In the genomic region with DNA sequence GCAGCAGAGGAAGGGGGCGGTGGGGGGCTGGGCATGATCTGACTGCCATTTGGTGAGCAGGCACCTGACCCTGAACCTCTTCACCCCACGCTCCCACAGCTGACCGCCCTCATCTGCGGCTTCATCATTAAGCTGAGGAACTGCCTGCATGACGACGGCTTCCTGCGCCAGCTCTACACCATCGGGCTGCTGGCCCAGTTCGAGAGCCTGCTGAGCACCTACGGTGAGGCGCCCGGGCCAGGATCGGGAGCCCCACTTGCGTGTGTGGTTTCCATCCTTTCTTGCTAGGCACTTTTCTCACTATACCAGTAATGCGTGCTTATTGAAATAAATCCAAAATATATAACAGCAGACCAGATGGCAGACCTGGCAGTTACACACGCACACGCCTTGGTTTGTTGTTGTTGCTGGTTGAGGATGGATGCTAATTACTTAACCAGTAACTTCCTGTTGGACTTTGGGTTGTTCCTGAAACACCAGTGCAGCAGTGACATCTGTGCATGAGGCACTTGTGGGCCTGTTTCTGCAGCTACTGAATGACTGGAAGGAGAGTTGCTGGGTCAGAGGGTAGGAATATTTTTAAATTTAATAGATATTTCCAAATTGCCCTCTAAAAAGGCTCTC, we compare ENCODE assay signal across 28 cellular contexts. TPM values are rescaled to one million over a fixed set of nuclear protein-coding genes. Genes with fewer than 3 reads are reported as not detected.
DNase-seq lines count a peak whose midpoint lies in the region; ATAC-seq lines count a peak whose summit lies in the region.
"Had no signal": no experiment of that assay in that cellular context is flagged by ENCODE, and none has a peak within 500 bp of the region (broad histone marks: within the 10 kb centered on the region; RNA-seq: fewer than 3 reads in every experiment).

No MANE protein-coding gene starts in this region.

- DNase-seq in T-helper 1 cell (no peak), DMS 273 treated with DMSO at 0.1 percent for 48 hours (lab: John Stamatoyannopoulos, UW) (peak; percentile 7), NOMO-1 treated with DMSO at 0.1 percent for 48 hours (lab: John Stamatoyannopoulos, UW; ENCODE audit: unreplicated experiment) (peak; percentile 46), NCI-H446 treated with DMSO at 0.1 percent for 48 hours (lab: John Stamatoyannopoulos, UW) (no peak)
- DNase-seq: activated CD4-positive, alpha-beta T cell treated with anti-CD3 and anti-CD28 coated beads, Interleukin-2, amount 50 U/mL, for 48 hours; activated naive CD4-positive, alpha-beta T cell treated with anti-CD3 and anti-CD28 coated beads, Interleukin-2, amount 10 ng/mL, durations not matched to agents 7 days and 5 days; brain microvascular endothelial cell; CD4-positive, alpha-beta T cell; NCI-H1092 treated with DMSO at 0.1 percent for 48 hours; NCI-H187 treated with DMSO at 0.1 percent for 48 hours; NCI-H526; NK-92 treated with Interleukin-12 subunit alpha and Interleukin-12 subunit beta, amount 100 ng/mL, for 24 hours; pancreas; retina; SIG-M5; stimulated activated naive CD8-positive, alpha-beta T cell treated with anti-CD3 and anti-CD28 coated beads, Interleukin-15, Interleukin-2, amounts not matched to agents 100 U/mL and 50 U/mL, for 24 hours; SW 1271 had no signal

- H3K9me3 ChIP-seq in mucosa of rectum (ENCODE audit: control insufficient read depth in 2 of 2, low read length in 2 of 2): no peaks in the 10 kb centered on the region
- H3K9me3 ChIP-seq: adrenal gland, gastroesophageal sphincter, pancreas, Peyer's patch had no signal

- H3K36me3 Mint-ChIP-seq in T-helper 1 cell treated with Interleukin-12 subunit alpha and Interleukin-12 subunit beta and Interleukin-4 antibody, amounts not matched to agents 30 μg/mL and 1 μg/mL, for 36 hours (ENCODE audit: low read depth): peaks cover 63% of the 10 kb centered on the region

- no peaks in the 10 kb centered on the region for H3K27me3 Mint-ChIP-seq in T-helper 1 cell treated with Interleukin-12 subunit alpha and Interleukin-12 subunit beta and Interleukin-4 antibody, amounts not matched to agents 30 μg/mL and 1 μg/mL, for 36 hours (ENCODE audit: low read depth)
- H3K27me3 Mint-ChIP-seq: activated naive CD4-positive, alpha-beta T cell treated with anti-CD3 and anti-CD28 coated beads, Interleukin-2, amount 10 ng/mL, durations not matched to agents 7 days and 5 days; CD4-positive, alpha-beta T cell; memory B cell had no signal

- H3K4me1 Mint-ChIP-seq in T-helper 1 cell treated with Interleukin-12 subunit alpha and Interleukin-12 subunit beta and Interleukin-4 antibody, amounts not matched to agents 30 μg/mL and 1 μg/mL, for 36 hours (ENCODE audit: low read depth): peaks cover 22% of the 10 kb centered on the region
- H3K4me1 Mint-ChIP-seq: GM23338, neural crest cell had no signal

- peaks cover 33 to 56% of the 10 kb centered on the region in 2 donors for H3K36me3 ChIP-seq in mucosa of rectum (ENCODE audit: control insufficient read depth in 2 of 2, insufficient read depth in 2 of 2, low read length in 2 of 2)

- peaks cover 11 to 27% of the 10 kb centered on the region in 2 donors for H3K4me1 ChIP-seq in mucosa of rectum (ENCODE audit: control insufficient read depth in 2 of 2, insufficient read depth in 2 of 2, low read length in 2 of 2)
- H3K4me1 ChIP-seq: pancreas had no signal

- H3K4me3 ChIP-seq in mucosa of rectum (ENCODE audit: low read length in 2 of 2): no peak overlapping the region
- H3K4me3 ChIP-seq: adrenal gland, gastroesophageal sphincter, GM23338, pancreas, Peyer's patch, smooth muscle cell had no signal

- ATAC-seq in esophagus mucosa (no peak), HG02938 (IDR thresholded peaks at IDR 0.05; ENCODE audit: unreplicated experiment) (no peak)
- ATAC-seq: gastroesophageal sphincter; GM23338; pancreas; stimulated activated naive CD8-positive, alpha-beta T cell treated with anti-CD3 and anti-CD28 coated beads, Interleukin-15, Interleukin-2, amounts not matched to agents 100 U/mL and 50 U/mL, for 24 hours had no signal

- H3K9me3 Mint-ChIP-seq in T-helper 1 cell treated with Interleukin-12 subunit alpha and Interleukin-12 subunit beta and Interleukin-4 antibody, amounts not matched to agents 30 μg/mL and 1 μg/mL, for 36 hours: no peaks in the 10 kb centered on the region
- H3K9me3 Mint-ChIP-seq: activated naive CD4-positive, alpha-beta T cell treated with anti-CD3 and anti-CD28 coated beads, Interleukin-2, amount 10 ng/mL, durations not matched to agents 7 days and 5 days; CD4-positive, alpha-beta T cell; GM23338; memory B cell; neural crest cell had no signal

- H3K9ac ChIP-seq in mucosa of rectum (ENCODE audit: low read depth in 1 of 2, low read length in 2 of 2): no peak overlapping the region

- H3K27me3 ChIP-seq in mucosa of rectum (ENCODE audit: control insufficient read depth in 2 of 2, insufficient read depth in 2 of 2, low read length in 2 of 2): no peaks in the 10 kb centered on the region
- H3K27me3 ChIP-seq: adrenal gland, brain microvascular endothelial cell, gastroesophageal sphincter, pancreas, Peyer's patch had no signal

- no peak overlapping the region for H3K4me3 Mint-ChIP-seq in T-helper 1 cell treated with Interleukin-12 subunit alpha and Interleukin-12 subunit beta and Interleukin-4 antibody, amounts not matched to agents 30 μg/mL and 1 μg/mL, for 36 hours
- H3K4me3 Mint-ChIP-seq: activated naive CD4-positive, alpha-beta T cell treated with anti-CD3 and anti-CD28 coated beads, Interleukin-2, amount 10 ng/mL, durations not matched to agents 7 days and 5 days; CD4-positive, alpha-beta T cell; GM23338; memory B cell; neural crest cell had no signal

- peak overlapping the region; percentile 31 for H3K27ac Mint-ChIP-seq in T-helper 1 cell treated with Interleukin-12 subunit alpha and Interleukin-12 subunit beta and Interleukin-4 antibody, amounts not matched to agents 30 μg/mL and 1 μg/mL, for 36 hours
- H3K27ac Mint-ChIP-seq: CD4-positive, alpha-beta T cell; GM23338; memory B cell had no signal

- H3K27ac ChIP-seq in mucosa of rectum (ENCODE audit: low read depth in 2 of 2, low read length in 2 of 2): peak overlapping the region; percentile 51 to 61
- H3K27ac ChIP-seq: brain microvascular endothelial cell, gastroesophageal sphincter, pancreas had no signal

RNA-seq across cellular contexts. Expression of gene COA5, which starts 43.7 kb away (rescaled TPM):
- 11.9 TPM for total RNA-seq in esophagus mucosa

RNA-seq across cellular contexts. Expression of gene UNC50, which starts 43.7 kb away (rescaled TPM):
- 22.6 TPM for total RNA-seq in esophagus mucosa

Comparison
In these comparisons a context has a peak if more than half of its experiments do, and no peak if none do; other contexts are left out.
1. DNase-seq: peak in DMS 273 treated with DMSO at 0.1 percent for 48 hours (single experiment) and NOMO-1 treated with DMSO at 0.1 percent for 48 hours (single experiment); none in T-helper 1 cell (0 of 5) and NCI-H446 treated with DMSO at 0.1 percent for 48 hours (single experiment).